Comparison of ENCODE assay signal across 8 cellular contexts in the genomic region with DNA sequence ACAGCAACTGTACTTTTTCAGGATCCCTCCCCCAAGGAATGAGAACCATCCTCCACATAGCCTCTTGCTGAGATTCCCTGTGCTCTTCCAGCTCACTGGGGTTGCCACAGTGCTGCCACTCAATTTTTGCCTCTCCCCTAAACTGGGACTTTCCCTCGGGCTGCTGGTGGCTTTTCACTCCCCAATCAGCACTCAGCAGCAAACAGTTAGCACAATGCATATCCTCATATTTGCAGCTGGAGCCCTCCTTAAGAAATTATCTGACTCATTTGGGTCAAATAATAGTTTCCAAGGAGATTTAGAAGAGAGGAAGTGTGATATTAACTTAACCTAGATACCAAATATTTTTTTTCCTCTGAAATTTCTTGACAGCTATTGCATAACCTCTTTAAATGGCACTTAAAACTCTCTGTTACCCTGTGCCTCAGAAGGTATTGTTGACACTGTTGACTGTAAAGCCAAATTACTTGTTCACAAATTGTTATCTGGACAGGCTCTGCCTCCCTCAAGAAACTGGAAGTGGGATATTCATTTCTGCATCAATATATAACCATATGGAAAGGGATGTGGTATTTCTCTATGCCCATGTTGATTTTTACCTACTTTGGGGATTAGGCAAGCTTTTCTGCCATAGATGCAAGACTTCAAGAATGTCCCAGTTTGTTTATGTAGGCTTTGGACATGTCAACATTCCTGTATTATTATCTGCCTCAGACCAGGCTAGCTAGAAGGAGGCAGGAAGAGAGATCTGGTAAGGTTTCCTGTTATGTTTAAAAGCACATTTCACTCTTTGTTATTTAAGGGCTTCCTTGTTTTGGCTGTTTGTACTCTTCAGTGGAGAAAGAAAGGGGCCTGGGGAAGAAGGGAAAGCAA. TPM values are rescaled to one million over a fixed set of nuclear protein-coding genes. Genes with fewer than 3 reads are reported as not detected.
DNase-seq lines count a peak whose midpoint lies in the region; ATAC-seq and TF ChIP-seq lines count a peak whose summit lies in the region.

No MANE protein-coding gene starts in this region.

- no peaks in the 10 kb centered on the region for H3K36me3 Mint-ChIP-seq in effector memory CD8-positive, alpha-beta T cell (ENCODE audit: insufficient read depth)

- H3K36me3 ChIP-seq in Peyer's patch, result peaks cover 0 to 15% (median 0%) of the 10 kb centered on the region in 3 donors

- peaks cover 0 to 16% (median 3%) of the 10 kb centered on the region in 4 donors for H3K4me1 ChIP-seq in Peyer's patch

- TF ChIP-seq POLR2A in Peyer's patch (IDR thresholded peaks at IDR 0.05), result no peak

- H3K27ac ChIP-seq in Peyer's patch, result peak overlapping the region in 2 of 4 donors; percentile 27 to 31

- peaks cover 24 to 35% of the 10 kb centered on the region in 2 donors for H3K4me1 Mint-ChIP-seq in effector memory CD8-positive, alpha-beta T cell (ENCODE audit: low read depth in 2 of 2)

- no peak overlapping the region for H3K4me3 ChIP-seq in Peyer's patch

- no peaks in the 10 kb centered on the region for H3K27me3 Mint-ChIP-seq in effector memory CD8-positive, alpha-beta T cell

- no peaks in the 10 kb centered on the region for H3K9me3 ChIP-seq in Peyer's patch

- H3K9me3 Mint-ChIP-seq in effector memory CD8-positive, alpha-beta T cell, result no peaks in the 10 kb centered on the region

- peak; percentile 26 for DNase-seq in SIG-M5 (lab: John Stamatoyannopoulos, UW)
- no peak for DNase-seq in effector memory CD8-positive, alpha-beta T cell
- no peak for DNase-seq in omental fat pad (ENCODE audit: low spot score)
- DNase-seq in NCI-H2107 (lab: John Stamatoyannopoulos, UW), result no peak
- no peak for DNase-seq in retina
- DNase-seq in Peyer's patch, result no peak

- peak overlapping the region; percentile 5 to 25 for H3K4me3 Mint-ChIP-seq in effector memory CD8-positive, alpha-beta T cell

- TF ChIP-seq CTCF in omental fat pad (IDR thresholded peaks at IDR 0.05), result no peak
- TF ChIP-seq CTCF in Peyer's patch (IDR thresholded peaks at IDR 0.05), result no peak

- no peaks in the 10 kb centered on the region for H3K27me3 ChIP-seq in Peyer's patch

- peak; percentile 95 for ATAC-seq in GM18868 (IDR thresholded peaks at IDR 0.05; ENCODE audit: unreplicated experiment)
- peak; percentile 84 for ATAC-seq in HG02759 (IDR thresholded peaks at IDR 0.05; ENCODE audit: unreplicated experiment)
- peak; percentile 90 for ATAC-seq in effector memory CD8-positive, alpha-beta T cell (replicated peaks)
- peak; percentile 79 for ATAC-seq in omental fat pad (ENCODE audit: low FRiP score)

- peak overlapping the region; percentile 42 to 85 for H3K27ac Mint-ChIP-seq in effector memory CD8-positive, alpha-beta T cell

RNA-seq across cellular contexts. Expression of gene SEPTIN11, which starts 58.0 kb away (rescaled TPM):
- 100 to 1,000 TPM; 203 to 434 (median 245) TPM for total RNA-seq in omental fat pad
- total RNA-seq in Peyer's patch, result 100 to 1,000 TPM in 1 of 4 donors, 10 to 100 TPM in 3; 58.8 to 354 (median 80.0) TPM
